1 cellular context compared by ENCODE assay signal in the genomic region with DNA sequence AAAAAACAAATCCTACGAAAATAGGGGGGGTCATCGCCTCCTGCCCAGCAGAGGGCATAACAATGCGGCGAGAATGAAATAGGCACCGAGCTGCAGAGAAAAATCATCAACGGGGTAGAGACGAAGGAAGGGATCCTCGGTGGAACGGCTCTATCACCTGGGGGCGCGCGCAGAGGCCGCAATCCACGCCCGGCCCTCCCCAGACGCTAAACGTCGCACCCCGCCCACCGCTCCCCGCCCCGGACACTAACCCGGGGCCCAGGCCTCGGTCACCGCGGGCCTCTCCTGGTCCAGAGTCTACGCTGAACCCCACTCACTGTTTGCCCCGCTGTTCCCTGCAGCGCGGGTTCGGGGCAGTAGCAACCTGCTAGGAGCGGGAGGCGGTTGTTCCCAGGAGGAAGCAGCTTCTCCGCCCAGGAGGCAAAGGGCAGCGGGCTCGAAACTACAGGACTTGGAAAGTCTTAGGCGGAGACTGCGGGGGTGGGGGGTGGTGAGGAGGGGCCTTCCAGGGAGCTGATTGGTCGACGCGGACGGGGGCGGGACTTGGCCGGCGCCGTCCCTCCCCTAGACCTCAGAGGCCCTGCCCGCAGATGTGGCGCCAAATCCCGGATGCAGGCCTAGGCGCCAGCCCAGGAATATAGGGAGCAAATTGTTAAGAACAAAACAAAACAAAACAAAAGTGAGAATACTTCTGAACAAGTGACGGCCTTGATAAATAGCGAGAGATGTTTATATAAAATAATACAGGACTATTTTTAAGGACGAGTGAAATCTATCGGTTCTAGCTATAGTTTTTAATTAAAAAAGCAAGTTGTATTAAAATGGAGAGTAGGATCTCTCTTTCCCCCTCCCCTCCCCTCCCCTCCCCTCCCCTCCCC.
TF ChIP-seq lines count a peak whose summit lies in the region.

A gene with protein sequence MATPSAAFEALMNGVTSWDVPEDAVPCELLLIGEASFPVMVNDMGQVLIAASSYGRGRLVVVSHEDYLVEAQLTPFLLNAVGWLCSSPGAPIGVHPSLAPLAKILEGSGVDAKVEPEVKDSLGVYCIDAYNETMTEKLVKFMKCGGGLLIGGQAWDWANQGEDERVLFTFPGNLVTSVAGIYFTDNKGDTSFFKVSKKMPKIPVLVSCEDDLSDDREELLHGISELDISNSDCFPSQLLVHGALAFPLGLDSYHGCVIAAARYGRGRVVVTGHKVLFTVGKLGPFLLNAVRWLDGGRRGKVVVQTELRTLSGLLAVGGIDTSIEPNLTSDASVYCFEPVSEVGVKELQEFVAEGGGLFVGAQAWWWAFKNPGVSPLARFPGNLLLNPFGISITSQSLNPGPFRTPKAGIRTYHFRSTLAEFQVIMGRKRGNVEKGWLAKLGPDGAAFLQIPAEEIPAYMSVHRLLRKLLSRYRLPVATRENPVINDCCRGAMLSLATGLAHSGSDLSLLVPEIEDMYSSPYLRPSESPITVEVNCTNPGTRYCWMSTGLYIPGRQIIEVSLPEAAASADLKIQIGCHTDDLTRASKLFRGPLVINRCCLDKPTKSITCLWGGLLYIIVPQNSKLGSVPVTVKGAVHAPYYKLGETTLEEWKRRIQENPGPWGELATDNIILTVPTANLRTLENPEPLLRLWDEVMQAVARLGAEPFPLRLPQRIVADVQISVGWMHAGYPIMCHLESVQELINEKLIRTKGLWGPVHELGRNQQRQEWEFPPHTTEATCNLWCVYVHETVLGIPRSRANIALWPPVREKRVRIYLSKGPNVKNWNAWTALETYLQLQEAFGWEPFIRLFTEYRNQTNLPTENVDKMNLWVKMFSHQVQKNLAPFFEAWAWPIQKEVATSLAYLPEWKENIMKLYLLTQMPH (minus strand): TSS at position 467 of the 878 bp plus-strand sequence. CDS start 25,568 bp downstream, outside the sequence.

TF ChIP-seq in HepG2, 621 proteins besides CTCF, POLR2A, EP300 and RAD21 (continued from another document and continues in another):
- TF ChIP-seq, protein P1, sequence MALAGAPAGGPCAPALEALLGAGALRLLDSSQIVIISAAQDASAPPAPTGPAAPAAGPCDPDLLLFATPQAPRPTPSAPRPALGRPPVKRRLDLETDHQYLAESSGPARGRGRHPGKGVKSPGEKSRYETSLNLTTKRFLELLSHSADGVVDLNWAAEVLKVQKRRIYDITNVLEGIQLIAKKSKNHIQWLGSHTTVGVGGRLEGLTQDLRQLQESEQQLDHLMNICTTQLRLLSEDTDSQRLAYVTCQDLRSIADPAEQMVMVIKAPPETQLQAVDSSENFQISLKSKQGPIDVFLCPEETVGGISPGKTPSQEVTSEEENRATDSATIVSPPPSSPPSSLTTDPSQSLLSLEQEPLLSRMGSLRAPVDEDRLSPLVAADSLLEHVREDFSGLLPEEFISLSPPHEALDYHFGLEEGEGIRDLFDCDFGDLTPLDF (CRISPR knock-in tag; IDR thresholded peaks at IDR 0.05): peak; percentile 83; the same call in 1 of the 2 replicates
- TF ChIP-seq FOSL1 (CRISPR knock-in tag; IDR thresholded peaks at IDR 0.05; ENCODE audit: borderline replicate concordance) (no peak), ATF7 (IDR thresholded peaks at IDR 0.05) (no peak), ATF7 (CRISPR knock-in tag; IDR thresholded peaks at IDR 0.05) (0 out of 2 replicates have a peak, but pooled peaks have one; percentile 26), MEIS2 (CRISPR knock-in tag; IDR thresholded peaks at IDR 0.05) (peak; percentile 89), CHD4 (IDR thresholded peaks at IDR 0.05; ENCODE audit: borderline replicate concordance, low read length) (no peak; the same call in 1 of the 2 replicates), ZKSCAN5 (CRISPR knock-in tag; IDR thresholded peaks at IDR 0.05) (no peak), EHMT2 (IDR thresholded peaks at IDR 0.05; ENCODE audit: borderline replicate concordance, low read depth, low read length) (no peak), ZSCAN29 (CRISPR knock-in tag; conservative IDR thresholded peaks at IDR 0.05) (peak; percentile 100), ZNF709 (CRISPR knock-in tag; IDR thresholded peaks at IDR 0.05) (no peak; the same call in 1 of the 2 replicates), KAT8 (CRISPR knock-in tag; IDR thresholded peaks at IDR 0.05) (peak; percentile 76; the same call in 1 of the 2 replicates), HNRNPK (IDR thresholded peaks at IDR 0.05; ENCODE audit: low read depth, low read length, poor library complexity, severe bottlenecking) (peak; percentile 81), ZNF350 (CRISPR knock-in tag; IDR thresholded peaks at IDR 0.05; ENCODE audit: borderline replicate concordance, low read depth) (peak; percentile 93), ZNF230 (CRISPR knock-in tag; IDR thresholded peaks at IDR 0.05) (no peak), ZSCAN31 (CRISPR knock-in tag; IDR thresholded peaks at IDR 0.05; ENCODE audit: low read depth) (peak; percentile 82), ZNF510 (CRISPR knock-in tag; IDR thresholded peaks at IDR 0.05; ENCODE audit: low read depth) (no peak), ZNF33A (CRISPR knock-in tag; IDR thresholded peaks at IDR 0.05; ENCODE audit: borderline replicate concordance) (peak; percentile 81; the same call in 1 of the 2 replicates), SMARCC2 (IDR thresholded peaks at IDR 0.05) (no peak), RARA (CRISPR knock-in tag; IDR thresholded peaks at IDR 0.05) (peak; percentile 65; the same call in 1 of the 2 replicates), ZNF124 (CRISPR knock-in tag; IDR thresholded peaks at IDR 0.05) (peak; percentile 74; the same call in 1 of the 2 replicates), ZNF75D (CRISPR knock-in tag; IDR thresholded peaks at IDR 0.05; ENCODE audit: borderline replicate concordance) (no peak), NKX3-1 (CRISPR knock-in tag; IDR thresholded peaks at IDR 0.05) (no peak), CBX5 (CRISPR knock-in tag; IDR thresholded peaks at IDR 0.05; ENCODE audit: borderline replicate concordance) (peak; percentile 78; the same call in 1 of the 2 replicates), NONO (IDR thresholded peaks at IDR 0.05) (no peak), NONO (CRISPR knock-in tag; conservative IDR thresholded peaks at IDR 0.05) (peak; percentile 95), PRPF4 (IDR thresholded peaks at IDR 0.05; ENCODE audit: low read depth, low read length, poor library complexity, severe bottlenecking) (no peak), SRSF9 (IDR thresholded peaks at IDR 0.05; ENCODE audit: borderline replicate concordance, insufficient read depth, low read depth, low read length, poor library complexity, severe bottlenecking) (no peak), MED8 (CRISPR knock-in tag; IDR thresholded peaks at IDR 0.05; ENCODE audit: insufficient replicate concordance) (peak; percentile 93), RELA (CRISPR knock-in tag; IDR thresholded peaks at IDR 0.05) (no peak), HOXA3 (CRISPR knock-in tag; IDR thresholded peaks at IDR 0.05) (peak; percentile 79), ZSCAN22 (CRISPR knock-in tag; IDR thresholded peaks at IDR 0.05) (no peak), SMAD9 (CRISPR knock-in tag; IDR thresholded peaks at IDR 0.05) (no peak), ZFYVE20 (CRISPR knock-in tag; IDR thresholded peaks at IDR 0.05; ENCODE audit: borderline replicate concordance, low read depth) (no peak), FOSL2 (CRISPR knock-in tag; IDR thresholded peaks at IDR 0.05) (peak; percentile 42; the same call in 1 of the 2 replicates), TOE1 (CRISPR knock-in tag; IDR thresholded peaks at IDR 0.05) (peak; percentile 22; the same call in 1 of the 2 replicates), TBP (CRISPR knock-in tag; IDR thresholded peaks at IDR 0.05) (no peak), ZNF766 (CRISPR knock-in tag; IDR thresholded peaks at IDR 0.05; ENCODE audit: borderline replicate concordance) (no peak), FOXK1 (CRISPR knock-in tag; IDR thresholded peaks at IDR 0.05; ENCODE audit: borderline replicate concordance, low read depth) (peak; percentile 47; the same call in 1 of the 2 replicates), NAIF1 (CRISPR knock-in tag; IDR thresholded peaks at IDR 0.05; ENCODE audit: borderline replicate concordance) (0 out of 2 replicates have a peak, but pooled peaks have one; percentile 67), TOPORS (CRISPR knock-in tag; IDR thresholded peaks at IDR 0.05) (no peak)
- TF ChIP-seq, protein P2, sequence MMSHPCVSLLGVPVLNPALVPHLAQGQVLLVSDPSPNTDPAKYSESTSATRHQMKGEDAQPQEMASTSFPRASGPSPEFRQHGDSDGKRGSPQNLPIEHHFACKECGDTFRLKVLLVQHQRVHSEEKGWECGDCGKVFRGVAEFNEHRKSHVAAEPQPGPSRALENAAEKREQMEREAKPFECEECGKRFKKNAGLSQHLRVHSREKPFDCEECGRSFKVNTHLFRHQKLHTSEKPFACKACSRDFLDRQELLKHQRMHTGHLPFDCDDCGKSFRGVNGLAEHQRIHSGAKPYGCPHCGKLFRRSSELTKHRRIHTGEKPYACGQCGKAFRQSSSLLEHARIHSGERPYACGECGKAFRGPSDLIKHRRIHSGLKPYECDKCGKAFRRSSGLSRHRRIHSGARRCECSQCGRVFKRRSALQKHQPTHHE (CRISPR knock-in tag; IDR thresholded peaks at IDR 0.05; ENCODE audit: borderline replicate concordance): no peak
- TF ChIP-seq, protein P3, sequence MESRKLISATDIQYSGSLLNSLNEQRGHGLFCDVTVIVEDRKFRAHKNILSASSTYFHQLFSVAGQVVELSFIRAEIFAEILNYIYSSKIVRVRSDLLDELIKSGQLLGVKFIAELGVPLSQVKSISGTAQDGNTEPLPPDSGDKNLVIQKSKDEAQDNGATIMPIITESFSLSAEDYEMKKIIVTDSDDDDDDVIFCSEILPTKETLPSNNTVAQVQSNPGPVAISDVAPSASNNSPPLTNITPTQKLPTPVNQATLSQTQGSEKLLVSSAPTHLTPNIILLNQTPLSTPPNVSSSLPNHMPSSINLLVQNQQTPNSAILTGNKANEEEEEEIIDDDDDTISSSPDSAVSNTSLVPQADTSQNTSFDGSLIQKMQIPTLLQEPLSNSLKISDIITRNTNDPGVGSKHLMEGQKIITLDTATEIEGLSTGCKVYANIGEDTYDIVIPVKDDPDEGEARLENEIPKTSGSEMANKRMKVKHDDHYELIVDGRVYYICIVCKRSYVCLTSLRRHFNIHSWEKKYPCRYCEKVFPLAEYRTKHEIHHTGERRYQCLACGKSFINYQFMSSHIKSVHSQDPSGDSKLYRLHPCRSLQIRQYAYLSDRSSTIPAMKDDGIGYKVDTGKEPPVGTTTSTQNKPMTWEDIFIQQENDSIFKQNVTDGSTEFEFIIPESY (CRISPR knock-in tag; IDR thresholded peaks at IDR 0.05): 0 out of 2 replicates have a peak, but pooled peaks have one; percentile 33
- TF ChIP-seq, protein P4, sequence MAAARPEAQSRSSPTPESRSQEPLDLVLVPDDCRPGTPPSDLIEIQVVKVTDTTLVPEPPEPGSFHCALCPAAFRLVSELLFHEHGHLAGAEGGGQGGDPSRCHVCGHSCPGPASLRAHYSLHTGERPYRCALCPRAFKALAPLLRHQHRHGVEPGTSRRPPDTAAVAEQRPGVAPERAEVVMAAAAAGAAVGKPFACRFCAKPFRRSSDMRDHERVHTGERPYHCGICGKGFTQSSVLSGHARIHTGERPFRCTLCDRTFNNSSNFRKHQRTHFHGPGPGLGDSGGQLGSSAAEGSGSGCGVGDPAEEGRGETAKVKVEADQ (CRISPR knock-in tag; IDR thresholded peaks at IDR 0.05; ENCODE audit: borderline replicate concordance): peak; percentile 84; the same call in 1 of the 2 replicates
- TF ChIP-seq, protein P5, sequence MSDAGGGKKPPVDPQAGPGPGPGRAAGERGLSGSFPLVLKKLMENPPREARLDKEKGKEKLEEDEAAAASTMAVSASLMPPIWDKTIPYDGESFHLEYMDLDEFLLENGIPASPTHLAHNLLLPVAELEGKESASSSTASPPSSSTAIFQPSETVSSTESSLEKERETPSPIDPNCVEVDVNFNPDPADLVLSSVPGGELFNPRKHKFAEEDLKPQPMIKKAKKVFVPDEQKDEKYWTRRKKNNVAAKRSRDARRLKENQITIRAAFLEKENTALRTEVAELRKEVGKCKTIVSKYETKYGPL (CRISPR knock-in tag; IDR thresholded peaks at IDR 0.05): no peak
- TF ChIP-seq, protein P6, sequence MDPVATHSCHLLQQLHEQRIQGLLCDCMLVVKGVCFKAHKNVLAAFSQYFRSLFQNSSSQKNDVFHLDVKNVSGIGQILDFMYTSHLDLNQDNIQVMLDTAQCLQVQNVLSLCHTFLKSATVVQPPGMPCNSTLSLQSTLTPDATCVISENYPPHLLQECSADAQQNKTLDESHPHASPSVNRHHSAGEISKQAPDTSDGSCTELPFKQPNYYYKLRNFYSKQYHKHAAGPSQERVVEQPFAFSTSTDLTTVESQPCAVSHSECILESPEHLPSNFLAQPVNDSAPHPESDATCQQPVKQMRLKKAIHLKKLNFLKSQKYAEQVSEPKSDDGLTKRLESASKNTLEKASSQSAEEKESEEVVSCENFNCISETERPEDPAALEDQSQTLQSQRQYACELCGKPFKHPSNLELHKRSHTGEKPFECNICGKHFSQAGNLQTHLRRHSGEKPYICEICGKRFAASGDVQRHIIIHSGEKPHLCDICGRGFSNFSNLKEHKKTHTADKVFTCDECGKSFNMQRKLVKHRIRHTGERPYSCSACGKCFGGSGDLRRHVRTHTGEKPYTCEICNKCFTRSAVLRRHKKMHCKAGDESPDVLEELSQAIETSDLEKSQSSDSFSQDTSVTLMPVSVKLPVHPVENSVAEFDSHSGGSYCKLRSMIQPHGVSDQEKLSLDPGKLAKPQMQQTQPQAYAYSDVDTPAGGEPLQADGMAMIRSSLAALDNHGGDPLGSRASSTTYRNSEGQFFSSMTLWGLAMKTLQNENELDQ (CRISPR knock-in tag; IDR thresholded peaks at IDR 0.05; ENCODE audit: borderline replicate concordance): no peak
- TF ChIP-seq, protein P7, sequence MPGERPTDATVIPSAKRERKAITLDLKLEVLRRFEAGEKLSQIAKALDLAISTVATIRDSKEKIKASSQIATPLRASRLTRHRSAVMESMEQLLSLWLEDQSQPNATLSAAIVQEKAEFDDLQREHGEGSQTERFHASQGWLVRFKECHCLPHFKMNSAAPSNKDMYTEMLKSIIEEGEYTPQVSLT (CRISPR knock-in tag; IDR thresholded peaks at IDR 0.05; ENCODE audit: borderline replicate concordance, low read depth): no peak
- TF ChIP-seq, protein P8, sequence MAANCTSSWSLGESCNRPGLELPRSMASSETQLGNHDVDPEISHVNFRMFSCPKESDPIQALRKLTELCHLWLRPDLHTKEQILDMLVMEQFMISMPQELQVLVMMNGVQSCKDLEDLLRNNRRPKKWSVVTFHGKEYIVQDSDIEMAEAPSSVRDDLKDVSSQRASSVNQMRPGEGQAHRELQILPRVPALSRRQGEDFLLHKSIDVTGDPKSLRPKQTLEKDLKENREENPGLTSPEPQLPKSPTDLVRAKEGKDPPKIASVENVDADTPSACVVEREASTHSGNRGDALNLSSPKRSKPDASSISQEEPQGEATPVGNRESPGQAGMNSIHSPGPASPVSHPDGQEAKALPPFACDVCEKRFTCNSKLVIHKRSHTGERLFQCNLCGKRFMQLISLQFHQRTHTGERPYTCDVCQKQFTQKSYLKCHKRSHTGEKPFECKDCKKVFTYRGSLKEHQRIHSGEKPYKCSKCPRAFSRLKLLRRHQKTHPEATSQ (CRISPR knock-in tag; IDR thresholded peaks at IDR 0.05; ENCODE audit: borderline replicate concordance): peak; percentile 84; the same call in 1 of the 2 replicates
- TF ChIP-seq, protein P9, sequence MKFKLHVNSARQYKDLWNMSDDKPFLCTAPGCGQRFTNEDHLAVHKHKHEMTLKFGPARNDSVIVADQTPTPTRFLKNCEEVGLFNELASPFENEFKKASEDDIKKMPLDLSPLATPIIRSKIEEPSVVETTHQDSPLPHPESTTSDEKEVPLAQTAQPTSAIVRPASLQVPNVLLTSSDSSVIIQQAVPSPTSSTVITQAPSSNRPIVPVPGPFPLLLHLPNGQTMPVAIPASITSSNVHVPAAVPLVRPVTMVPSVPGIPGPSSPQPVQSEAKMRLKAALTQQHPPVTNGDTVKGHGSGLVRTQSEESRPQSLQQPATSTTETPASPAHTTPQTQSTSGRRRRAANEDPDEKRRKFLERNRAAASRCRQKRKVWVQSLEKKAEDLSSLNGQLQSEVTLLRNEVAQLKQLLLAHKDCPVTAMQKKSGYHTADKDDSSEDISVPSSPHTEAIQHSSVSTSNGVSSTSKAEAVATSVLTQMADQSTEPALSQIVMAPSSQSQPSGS (CRISPR knock-in tag; IDR thresholded peaks at IDR 0.05): peak; percentile 28; the same call in 1 of the 2 replicates
